ENCODE assay signal across 19 cellular contexts in genomic region chr11:46222485-46223251, GRCh38. TPM values are rescaled to one million over a fixed set of nuclear protein-coding genes. Genes with fewer than 3 reads are reported as not detected.
DNase-seq lines count a peak whose midpoint lies in the region; ATAC-seq and TF ChIP-seq lines count a peak whose summit lies in the region.
"Had no signal": no experiment of that assay in that cellular context is flagged by ENCODE, and none has a peak within 500 bp of the region (broad histone marks: within the 10 kb centered on the region; RNA-seq: fewer than 3 reads in every experiment).

No MANE protein-coding gene starts in this region.

- H3K4me1 Mint-ChIP-seq in HFFc6 (ENCODE audit: low read depth), result peaks cover 6% of the 10 kb centered on the region; the same call in 1 of the 2 replicates
- H3K4me1 Mint-ChIP-seq: activated B cell treated with CpG ODN at 0.5 μM for 24 hours had no signal

- ATAC-seq in HG03280 (IDR thresholded peaks at IDR 0.05; ENCODE audit: unreplicated experiment) (no peak), HG03460 (IDR thresholded peaks at IDR 0.05; ENCODE audit: unreplicated experiment) (no peak)
- ATAC-seq: activated naive CD4-positive, alpha-beta T cell treated with anti-CD3 and anti-CD28 coated beads, Interleukin-2, amount 50 U/mL, for 72 hours; heart right ventricle; naive thymus-derived CD4-positive, alpha-beta T cell had no signal

- no peak for TF ChIP-seq POLR2A in vagina (IDR thresholded peaks at IDR 0.05)

- peaks cover 14% of the 10 kb centered on the region for H3K27me3 Mint-ChIP-seq in HFFc6 (ENCODE audit: insufficient read depth)

- H3K27ac ChIP-seq in angular gyrus (ENCODE audit: low read depth, low read length), result peak overlapping the region; percentile 52
- no peak overlapping the region for H3K27ac ChIP-seq in vagina
- H3K27ac ChIP-seq: BLaER1 treated with 17β-estradiol and CSF1 and Interleukin-3, amounts not matched to agents 10 nM and 100 nM; heart right ventricle; right atrium auricular region had no signal

- H3K4me1 ChIP-seq in vagina, result no peaks in the 10 kb centered on the region
- H3K4me1 ChIP-seq: heart right ventricle, right atrium auricular region had no signal

- H3K36me3 Mint-ChIP-seq in HFFc6 (ENCODE audit: low read depth), result no peaks in the 10 kb centered on the region
- H3K36me3 Mint-ChIP-seq: activated naive CD4-positive, alpha-beta T cell treated with anti-CD3 and anti-CD28 coated beads, Interleukin-2, amount 50 U/mL, for 72 hours; naive thymus-derived CD4-positive, alpha-beta T cell had no signal

- H3K27me3 ChIP-seq in vagina, result no peaks in the 10 kb centered on the region
- H3K27me3 ChIP-seq: BLaER1 treated with 17β-estradiol and CSF1 and Interleukin-3, amounts not matched to agents 10 nM and 100 nM; right atrium auricular region had no signal

- intact Hi-C loops in vagina (cut with DNase I), result no loop called here

- no peaks in the 10 kb centered on the region for H3K36me3 ChIP-seq in vagina
- H3K36me3 ChIP-seq: BLaER1 treated with 17β-estradiol and CSF1 and Interleukin-3, amounts not matched to agents 10 nM and 100 nM; heart right ventricle; right atrium auricular region had no signal

- H3K27ac Mint-ChIP-seq in HFFc6, result peak overlapping the region; percentile 30; the same call in 1 of the 2 replicates
- H3K27ac Mint-ChIP-seq: activated B cell treated with CpG ODN at 0.5 μM for 24 hours; activated naive CD4-positive, alpha-beta T cell treated with anti-CD3 and anti-CD28 coated beads, Interleukin-2, amount 50 U/mL, for 72 hours; naive thymus-derived CD4-positive, alpha-beta T cell had no signal

- H3K9me3 ChIP-seq in vagina, result no peaks in the 10 kb centered on the region
- H3K9me3 ChIP-seq: BLaER1 treated with 17β-estradiol and CSF1 and Interleukin-3, amounts not matched to agents 10 nM and 100 nM; heart right ventricle; right atrium auricular region had no signal

- no peak overlapping the region for H3K4me3 ChIP-seq in AG10803 (ENCODE audit: low read length)
- no peak overlapping the region for H3K4me3 ChIP-seq in vagina
- H3K4me3 ChIP-seq: BLaER1 treated with 17β-estradiol and CSF1 and Interleukin-3, amounts not matched to agents 10 nM and 100 nM; heart right ventricle; right atrium auricular region had no signal

- no peaks in the 10 kb centered on the region for H3K9me3 Mint-ChIP-seq in HFFc6
- H3K9me3 Mint-ChIP-seq: activated B cell treated with CpG ODN at 0.5 μM for 24 hours; activated naive CD4-positive, alpha-beta T cell treated with anti-CD3 and anti-CD28 coated beads, Interleukin-2, amount 50 U/mL, for 72 hours; naive thymus-derived CD4-positive, alpha-beta T cell had no signal

- peak overlapping the region; percentile 39; the same call in 1 of the 2 replicates for H3K4me3 Mint-ChIP-seq in HFFc6
- H3K4me3 Mint-ChIP-seq: activated B cell treated with CpG ODN at 0.5 μM for 24 hours; naive thymus-derived CD4-positive, alpha-beta T cell had no signal

- TF ChIP-seq CTCF in AG10803 (conservative IDR thresholded peaks at IDR 0.05; ENCODE audit: low read length) (peak; percentile 25), HFFc6 (IDR thresholded peaks at IDR 0.05) (no peak), vagina (IDR thresholded peaks at IDR 0.05) (no peak)

- DNase-seq in AG10803 (ENCODE audit: low read depth), result no peak
- DNase-seq in HFFc6, result no peak
- DNase-seq in left kidney (ENCODE audit: low read depth, low spot score), result peak; percentile 17
- DNase-seq in NCI-H2227 (lab: John Stamatoyannopoulos, UW; ENCODE audit: unreplicated experiment), result no peak
- DNase-seq in vagina (ENCODE audit: extremely low spot score in 2 of 2), result no peak
- DNase-seq: activated B cell treated with CpG ODN at 0.5 μM for 24 hours; heart right ventricle; KG1; kidney glomerular epithelial cell; naive thymus-derived CD4-positive, alpha-beta T cell; NCI-H2081 treated with DMSO at 0.1 percent for 48 hours; NK-92 treated with Interleukin-12 subunit alpha and Interleukin-12 subunit beta, amount 100 ng/mL, for 24 hours; stimulated activated CD4-positive, alpha-beta T cell treated with anti-CD3 and anti-CD28 coated beads, Interleukin-4, amount 100 ng/mL, for 24 hours had no signal

RNA-seq across cellular contexts. Expression of gene CREB3L1, which starts 54.8 kb away (rescaled TPM):
- 100 to 1,000 TPM; 282 to 328 (median 310) TPM for total RNA-seq in HFFc6 (2021; fragmentation: NEBNext Ultra II Directional; extraction: Animal tissue kit (Norgen Biotek cat#: 25700))
- 11.8 TPM for total RNA-seq in vagina
- total RNA-seq: activated B cell treated with CpG ODN at 0.5 μM for 24 hours; naive thymus-derived CD4-positive, alpha-beta T cell had no signal

Comparison
In these comparisons a context has a peak if more than half of its experiments do, and no peak if none do; other contexts are left out.
1. RNA of gene CREB3L1, which starts 54.8 kb away (total RNA-seq): 282 to 328 TPM in HFFc6; 11.8 TPM in vagina (single experiment); every median in the first group is over 10 times any median in the second.